In the genomic region with DNA sequence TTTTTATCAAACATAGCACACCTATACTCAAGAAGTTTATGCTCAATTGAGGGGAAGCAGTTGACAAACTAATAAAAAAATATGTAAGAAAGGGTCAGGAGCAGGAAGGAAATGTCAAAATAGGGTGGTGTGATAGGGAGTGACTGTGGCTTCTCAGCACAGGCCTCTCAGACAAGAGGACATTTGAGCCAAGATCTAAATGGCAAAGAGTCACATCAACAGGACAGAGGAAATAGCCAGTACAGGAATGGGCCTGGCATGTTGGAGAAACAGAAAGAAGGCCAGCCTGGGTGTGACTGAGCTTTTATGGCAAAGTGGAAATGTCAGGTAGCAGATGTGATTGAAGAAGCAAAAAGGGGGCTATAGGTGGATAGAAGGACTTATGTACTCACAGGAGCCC, we compare ENCODE assay signal across 2 cellular contexts.
"Had no signal": no experiment of that assay in that cellular context is flagged by ENCODE, and none has a peak within 500 bp of the region (broad histone marks: within the 10 kb centered on the region; RNA-seq: fewer than 3 reads in every experiment).

No MANE protein-coding gene starts in this region.

- DNase-seq: GDM1, GF-D8 had no signal
